8 cellular contexts compared by ENCODE assay signal in the genomic region with DNA sequence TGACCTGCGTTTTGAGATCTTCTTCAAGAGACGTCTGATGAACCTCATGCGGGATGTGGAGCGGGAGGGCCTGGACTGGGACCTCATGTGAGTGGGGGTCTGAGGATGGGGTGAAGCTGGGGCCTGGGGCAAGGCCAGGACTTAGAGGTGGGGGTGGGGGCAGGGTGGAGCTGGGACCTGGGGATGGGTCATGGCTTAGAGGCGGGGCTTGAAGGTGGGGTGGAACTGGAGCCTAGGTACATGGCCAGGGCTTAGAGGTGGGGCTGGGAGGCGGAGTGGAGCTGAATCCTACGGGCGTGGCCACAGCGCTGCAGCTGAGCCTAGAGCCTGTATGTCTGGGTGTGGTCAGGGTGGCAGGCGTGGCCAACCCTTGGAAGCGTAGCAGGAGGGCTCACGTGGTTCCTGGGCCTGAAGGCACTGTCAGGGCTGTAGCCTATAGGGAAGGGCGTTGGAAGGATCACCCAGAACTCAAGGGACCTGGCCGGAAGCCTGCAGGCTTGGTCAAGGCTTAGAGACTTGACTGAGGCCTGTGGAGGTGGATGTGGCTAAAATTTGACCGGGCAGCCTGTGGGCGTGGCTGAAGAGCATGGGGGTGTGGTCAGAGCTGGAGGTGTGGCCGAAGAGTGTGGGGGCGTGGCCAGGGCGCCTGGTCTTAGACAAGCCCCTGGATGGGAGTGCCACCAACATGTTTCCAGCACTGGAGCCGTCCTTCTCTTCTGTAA. TPM values are rescaled to one million over a fixed set of nuclear protein-coding genes. Genes with fewer than 3 reads are reported as not detected.
DNase-seq lines count a peak whose midpoint lies in the region; ATAC-seq and TF ChIP-seq lines count a peak whose summit lies in the region.

No MANE protein-coding gene starts in this region.

- POLR2A ChIA-PET in HEK293T (lab: Yijun Ruan, JAX): interaction anchor here (0.9 to 1.2 kb wide), 2 partner anchors 26 to 49 kb away, joined by 3 to 10 read pairs; no protein-coding TSS in a partner anchor

- H3K27ac Mint-ChIP-seq in endodermal cell: peak overlapping the region; percentile 26

- peaks cover 3% of the 10 kb centered on the region for H3K4me1 Mint-ChIP-seq in endodermal cell

- H3K4me3 Mint-ChIP-seq in endodermal cell: no peak overlapping the region

- WGBS in endodermal cell (ENCODE audit: insufficient coverage in 1 of 2, insufficient read length in 1 of 2), 2 experiments: 76 to 82% methylated on average over 11 to 20 of the region's 20 CpGs

- no peaks in the 10 kb centered on the region for H3K9me3 ChIP-seq in endodermal cell (ENCODE audit: control insufficient read depth, low read length)

- H3K27me3 ChIP-seq in endodermal cell (ENCODE audit: control insufficient read depth, insufficient read depth, low read length, poor library complexity, severe bottlenecking): no peaks in the 10 kb centered on the region

- DNase-seq in DMS114 treated with DMSO at 0.1 percent for 48 hours (lab: John Stamatoyannopoulos, UW; ENCODE audit: unreplicated experiment) (peak; percentile 61), HEK293T (ENCODE audit: extremely low spot score) (peak; percentile 89), SHP77 treated with DMSO at 0.1 percent for 48 hours (lab: John Stamatoyannopoulos, UW) (peak; percentile 4), endodermal cell (peak; percentile 96), myocyte (ENCODE audit: low read depth) (peak; percentile 24)

- no peak overlapping the region for H3K9ac ChIP-seq in endodermal cell (ENCODE audit: extremely low read depth, low read length, poor library complexity, severe bottlenecking)

- H3K9me3 Mint-ChIP-seq in endodermal cell: no peaks in the 10 kb centered on the region

- TF ChIP-seq CTCF in endodermal cell (conservative IDR thresholded peaks at IDR 0.05): no peak

- H3K27ac ChIP-seq in endodermal cell (ENCODE audit: low read depth, low read length): no peak overlapping the region

- CTCF ChIA-PET in HEK293T (lab: Yijun Ruan, JAX): interaction anchor here (1.3 kb wide), 1 partner anchor 26 kb away, joined by 3 read pairs; no protein-coding TSS in a partner anchor

- peaks cover 51% of the 10 kb centered on the region for H3K36me3 Mint-ChIP-seq in endodermal cell (ENCODE audit: low read depth)

- H3K4me3 ChIP-seq in endodermal cell (ENCODE audit: low read length): no peak overlapping the region

- H3K27me3 Mint-ChIP-seq in endodermal cell (ENCODE audit: insufficient read depth): no peaks in the 10 kb centered on the region

- peaks cover 50% of the 10 kb centered on the region for H3K36me3 ChIP-seq in endodermal cell (ENCODE audit: control insufficient read depth, insufficient read depth, low read length)

- no peaks in the 10 kb centered on the region for H3K4me1 ChIP-seq in endodermal cell (ENCODE audit: control insufficient read depth, insufficient read depth, low read length)

- no peak for ATAC-seq in HG02938 (IDR thresholded peaks at IDR 0.05; ENCODE audit: unreplicated experiment)
- ATAC-seq in HG03108 (IDR thresholded peaks at IDR 0.05; ENCODE audit: unreplicated experiment): no peak
- no peak for ATAC-seq in GM18873 (IDR thresholded peaks at IDR 0.05; ENCODE audit: low FRiP score, unreplicated experiment)

TF ChIP-seq in HEK293T, 16 proteins besides CTCF, POLR2A, EP300 and RAD21:
- peak; percentile 94 for TF ChIP-seq HDGF (IDR thresholded peaks at IDR 0.05; ENCODE audit: borderline replicate concordance)
- TF ChIP-seq SUZ12 (IDR thresholded peaks at IDR 0.05): no peak
- no peak for TF ChIP-seq NFRKB (IDR thresholded peaks at IDR 0.05)

RNA-seq across cellular contexts. Expression of a gene that starts 24.2 kb away (rescaled TPM):
- total RNA-seq in endodermal cell (10 to 100 TPM; 61.2 to 68.3 TPM), myocyte (83.4 and 92.8 TPM in 2 replicates)
- polyA plus RNA-seq in endodermal cell (2013, experiment 1 of 2): 52.8 TPM
- polyA plus RNA-seq in endodermal cell (2013, experiment 2 of 2): 49.6 TPM
- 106 TPM for polyA plus RNA-seq in myocyte (2012)

Comparison
In these comparisons a context has a peak if more than half of its experiments do, and no peak if none do; other contexts are left out.
1. DNase-seq: peak in every context shown above with its lines; median percentile 96 in endodermal cell; 89 in HEK293T; 61 in DMS114 treated with DMSO at 0.1 percent for 48 hours; 24 in myocyte; 4 in SHP77 treated with DMSO at 0.1 percent for 48 hours.